Comparison of ENCODE assay signal across 8 cellular contexts in genomic region chr10:29448756-29449592, GRCh38.
DNase-seq lines count a peak whose midpoint lies in the region; ATAC-seq and TF ChIP-seq lines count a peak whose summit lies in the region.
"Not testable (repeated sequence)": the region's sequence is repeated elsewhere in the genome, so short reads cannot be mapped to it uniquely, and the experiment has no call there.

No MANE protein-coding gene starts in this region.

- not testable (repeated sequence) for H3K36me3 ChIP-seq in right lobe of liver

- not testable (repeated sequence) for H3K9me3 ChIP-seq in CD4-positive, alpha-beta T cell (ENCODE audit: control insufficient read depth, low read length); right lobe of liver

- POLR2A ChIA-PET in CD4-positive, alpha-beta T cell (lab: Charles Lee); activated CD4-positive, alpha-beta memory T cell treated with anti-CD3 and anti-CD28 coated beads for 36 hours (lab: Charles Lee): not testable (repeated sequence)

- 26% methylated on average over 12 of the region's 21 CpGs for WGBS in right lobe of liver (ENCODE audit: insufficient coverage, low coverage, low lambda C conversion rate, missing lambda C conversion rate)

- TF ChIP-seq CTCF in CD4-positive, alpha-beta T cell (IDR thresholded peaks at IDR 0.05), result peak; percentile 83
- TF ChIP-seq CTCF in coronary artery (IDR thresholded peaks at IDR 0.05) (peak; percentile 92), right lobe of liver (IDR thresholded peaks at IDR 0.05) (peak; percentile 65 to 87 (median 86))

- peak; percentile 54 to 82 (median 68) for DNase-seq in CD4-positive, alpha-beta T cell
- DNase-seq in NOMO-1 (lab: John Stamatoyannopoulos, UW; ENCODE audit: unreplicated experiment in 2 of 2) (peak; percentile 56 to 70), coronary artery (ENCODE audit: low spot score) (peak; percentile 85), right lobe of liver (peak; percentile 83 to 88 (median 86))
- peak; percentile 85 for DNase-seq in activated CD4-positive, alpha-beta memory T cell treated with anti-CD3 and anti-CD28 coated beads for 36 hours
- peak; percentile 50 to 79 for DNase-seq in stimulated activated CD4-positive, alpha-beta T cell treated with anti-CD3 and anti-CD28 coated beads, Interleukin-4, amount 100 ng/mL, for 4 hours

- CTCF ChIA-PET in CD4-positive, alpha-beta T cell (lab: Charles Lee), result interaction anchor here (1.3 kb wide), 1 partner anchor 785 kb away, joined by 4 read pairs; no protein-coding TSS in a partner anchor
- CTCF ChIA-PET in activated CD4-positive, alpha-beta memory T cell treated with anti-CD3 and anti-CD28 coated beads for 36 hours (lab: Charles Lee), result interaction anchor here (0.6 to 2.4 kb wide), 17 partner anchors 9 to 79 kb away, joined by 3 to 18 read pairs (median 5); no protein-coding TSS in a partner anchor

- not testable (repeated sequence) for H3K4me1 ChIP-seq in right lobe of liver

- not testable (repeated sequence) for H3K4me3 ChIP-seq in coronary artery, right lobe of liver

- H3K27ac ChIP-seq in CD4-positive, alpha-beta T cell (ENCODE audit: low read depth, low read length); coronary artery; right lobe of liver: not testable (repeated sequence)

- intact Hi-C loops in CD4-positive, alpha-beta T cell (cut with DNase I, micrococcal nuclease), result loop anchor here (2.0 to 5.0 kb wide), 4 partner anchors 62 to 787 kb away; no protein-coding TSS in a partner anchor
- intact Hi-C loops in activated CD4-positive, alpha-beta memory T cell treated with anti-CD3 and anti-CD28 coated beads for 36 hours (cut with micrococcal nuclease), result loop anchor here (1.0 to 2.0 kb wide), 2 partner anchors 62 to 72 kb away; no protein-coding TSS in a partner anchor
- intact Hi-C loops in right lobe of liver (cut with DNase I), result loop anchor here in 1 of 2 donors (10.0 kb wide), 1 partner anchor 54 kb away; no protein-coding TSS in a partner anchor

- ATAC-seq in CD4-positive, alpha-beta T cell (ENCODE audit: poor library complexity), result peak; percentile 88
- ATAC-seq in GM19438 (IDR thresholded peaks at IDR 0.05; ENCODE audit: low read depth, unreplicated experiment) (peak; percentile 78), HG03460 (IDR thresholded peaks at IDR 0.05; ENCODE audit: unreplicated experiment) (peak; percentile 83), right lobe of liver (peak; percentile 94 to 98 (median 96))

- H3K9me3 Mint-ChIP-seq in CD4-positive, alpha-beta T cell; activated CD4-positive, alpha-beta memory T cell treated with anti-CD3 and anti-CD28 coated beads for 36 hours: not testable (repeated sequence)

- not testable (repeated sequence) for H3K36me3 Mint-ChIP-seq in CD4-positive, alpha-beta T cell (ENCODE audit: low read depth); activated CD4-positive, alpha-beta memory T cell treated with anti-CD3 and anti-CD28 coated beads for 36 hours

- not testable (repeated sequence) for H3K27me3 ChIP-seq in CD4-positive, alpha-beta T cell (ENCODE audit: control insufficient read depth, insufficient read depth, low read length); right lobe of liver

- H3K4me3 Mint-ChIP-seq in CD4-positive, alpha-beta T cell; activated CD4-positive, alpha-beta memory T cell treated with anti-CD3 and anti-CD28 coated beads for 36 hours: not testable (repeated sequence)

- not testable (repeated sequence) for TF ChIP-seq POLR2A in right lobe of liver (IDR thresholded peaks at IDR 0.05)

- not testable (repeated sequence) for H3K4me1 Mint-ChIP-seq in CD4-positive, alpha-beta T cell (ENCODE audit: low read depth)
- peaks cover 16% of the 10 kb centered on the region for H3K4me1 Mint-ChIP-seq in activated CD4-positive, alpha-beta memory T cell treated with anti-CD3 and anti-CD28 coated beads for 36 hours (ENCODE audit: low read depth)

- H3K27ac Mint-ChIP-seq in CD4-positive, alpha-beta T cell; activated CD4-positive, alpha-beta memory T cell treated with anti-CD3 and anti-CD28 coated beads for 36 hours: not testable (repeated sequence)

- not testable (repeated sequence) for H3K27me3 Mint-ChIP-seq in CD4-positive, alpha-beta T cell; activated CD4-positive, alpha-beta memory T cell treated with anti-CD3 and anti-CD28 coated beads for 36 hours
